Comparison of ENCODE assay signal across 14 cellular contexts in genomic region chr9:119451426-119451825, GRCh38.
A peak's percentile ranks its signal among the peaks of the same experiment; 100 is the strongest.
DNase-seq lines count a peak whose midpoint lies in the region; TF ChIP-seq lines count a peak whose summit lies in the region.
"Had no signal": no experiment of that assay in that cellular context is flagged by ENCODE, and none has a peak within 500 bp of the region (broad histone marks: within the 10 kb centered on the region; RNA-seq: fewer than 3 reads in every experiment).

No MANE protein-coding gene starts in this region.

- H3K9me3 ChIP-seq in right atrium auricular region, result peaks cover 0 to 3% of the 10 kb centered on the region in 2 donors
- H3K9me3 ChIP-seq: A549, HAP-1 had no signal

- no peak overlapping the region for H3K4me3 ChIP-seq in right atrium auricular region
- H3K4me3 ChIP-seq: A549, GM23248, HAP-1 had no signal

- no peaks in the 10 kb centered on the region for H3K4me1 ChIP-seq in right atrium auricular region
- H3K4me1 ChIP-seq: A549, HAP-1 had no signal

- DNase-seq in NCI-H1694 treated with DMSO at 0.1 percent for 48 hours (lab: John Stamatoyannopoulos, UW), result peak; percentile 2
- no peak for DNase-seq in NCI-H1694 (lab: John Stamatoyannopoulos, UW)
- DNase-seq in MV-4-11 (lab: John Stamatoyannopoulos, UW), result peak; percentile 22
- no peak for DNase-seq in right atrium auricular region (ENCODE audit: low spot score)
- no peak for DNase-seq in hepatic stellate cell (ENCODE audit: low spot score)
- no peak for DNase-seq in SKM-1 (lab: John Stamatoyannopoulos, UW; ENCODE audit: unreplicated experiment)
- DNase-seq: AML-193; CD4-positive, alpha-beta memory T cell; GM23248 had no signal

- no peak for TF ChIP-seq CTCF in VCaP (conservative IDR thresholded peaks at IDR 0.05)
- TF ChIP-seq CTCF in right atrium auricular region (IDR thresholded peaks at IDR 0.05), result no peak

- no peaks in the 10 kb centered on the region for H3K36me3 ChIP-seq in right atrium auricular region
- H3K36me3 ChIP-seq: HAP-1 had no signal

- H3K27ac ChIP-seq in VCaP (peak overlapping the region; percentile 7; the same call in 1 of the 2 replicates), right atrium auricular region (no peak overlapping the region)
- H3K27ac ChIP-seq: 22Rv1, A549, C4-2B, GM23248 had no signal

- H3K27me3 ChIP-seq in right atrium auricular region, result no peaks in the 10 kb centered on the region

Comparison
In these comparisons a context has a peak if more than half of its experiments do, and no peak if none do; other contexts are left out.
1. DNase-seq: peak in NCI-H1694 treated with DMSO at 0.1 percent for 48 hours (single experiment) and MV-4-11 (single experiment); none in NCI-H1694 (single experiment), right atrium auricular region (single experiment), hepatic stellate cell (single experiment) and SKM-1 (single experiment).